In genomic region chr15:85168642-85169173, GRCh38 we compare ENCODE assay signal across 8 cellular contexts.
A peak's percentile ranks its signal among the peaks of the same experiment; 100 is the strongest.
DNase-seq lines count a peak whose midpoint lies in the region; ATAC-seq lines count a peak whose summit lies in the region.

No MANE protein-coding gene starts in this region.

- H3K27ac ChIP-seq in iPS DF 6.9 (ENCODE audit: low read length) = no peak overlapping the region

- peaks cover 4% of the 10 kb centered on the region for H3K9me3 ChIP-seq in iPS DF 6.9 (ENCODE audit: control insufficient read depth, insufficient read depth, low read length)

- DNase-seq in stimulated activated naive CD4-positive, alpha-beta T cell (lab: John Stamatoyannopoulos, UW) = peak; percentile 8 to 48 (median 36)
- no peak for DNase-seq in stimulated activated naive CD4-positive, alpha-beta T cell treated with Interleukin-2 at 50 U/mL for 16 hours (lab: John Stamatoyannopoulos, UW)
- peak; percentile 94 for DNase-seq in NCI-H748 (lab: John Stamatoyannopoulos, UW; ENCODE audit: unreplicated experiment)
- DNase-seq in activated naive CD4-positive, alpha-beta T cell treated with Interleukin-2 at 50 U/mL for 16 hours = peak; percentile 17
- DNase-seq in iPS DF 6.9 (ENCODE audit: low read depth, low spot score) = peak; percentile 75
- peak; percentile 3 to 38 for DNase-seq in stimulated activated CD4-positive, alpha-beta T cell treated with anti-CD3 and anti-CD28 coated beads, Interleukin-2, amount 100 ng/mL, for 48 hours

- H3K4me1 ChIP-seq in iPS DF 6.9 (ENCODE audit: control insufficient read depth, insufficient read depth, low read length) = no peaks in the 10 kb centered on the region

- ATAC-seq in GM21825 (IDR thresholded peaks at IDR 0.05; ENCODE audit: unreplicated experiment) (no peak), GM18519 (IDR thresholded peaks at IDR 0.05; ENCODE audit: low FRiP score, unreplicated experiment) (no peak)

- H3K27me3 ChIP-seq in iPS DF 6.9 (ENCODE audit: control insufficient read depth, insufficient read depth, low read length) = no peaks in the 10 kb centered on the region

- H3K36me3 ChIP-seq in iPS DF 6.9 (ENCODE audit: control insufficient read depth, insufficient read depth, low read length) = no peaks in the 10 kb centered on the region

- H3K4me3 ChIP-seq in iPS DF 6.9 (ENCODE audit: low read length) = peak overlapping the region; percentile 29; the same call in 1 of the 2 replicates

- WGBS in iPS DF 6.9 (ENCODE audit: insufficient coverage, insufficient read length) = no CpG with 5 or more reads among the region's 20 CpGs
